Comparison of ENCODE assay signal across 8 cellular contexts in the genomic region with DNA sequence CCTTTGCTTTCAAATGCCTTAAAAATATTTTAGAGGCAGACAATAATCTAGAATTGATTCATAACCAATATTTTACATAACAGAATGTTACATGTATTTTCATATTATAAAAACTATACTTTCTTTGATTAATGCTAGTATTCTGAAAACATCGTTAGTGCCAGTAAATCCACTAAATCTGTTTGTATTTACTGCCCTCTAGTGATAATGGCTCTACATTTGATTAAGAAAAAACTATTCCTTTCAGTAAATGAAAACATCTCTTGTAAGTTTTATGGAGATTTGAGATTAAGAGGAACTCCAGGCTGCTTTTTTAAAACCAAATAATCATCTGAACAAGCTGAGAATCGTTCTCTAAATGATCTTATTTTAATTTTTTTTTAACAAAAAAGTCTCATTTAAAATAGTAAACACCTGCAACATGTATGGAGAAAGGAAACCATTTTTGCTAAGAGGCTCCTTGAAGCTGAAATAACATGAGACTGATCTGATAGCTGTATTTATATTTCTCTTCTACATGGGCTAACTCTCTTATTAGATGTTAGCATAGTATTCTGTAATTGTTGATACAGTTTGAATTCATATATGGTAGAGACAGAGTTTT.
A peak's percentile ranks its signal among the peaks of the same experiment; 100 is the strongest.
DNase-seq lines count a peak whose midpoint lies in the region; ATAC-seq and TF ChIP-seq lines count a peak whose summit lies in the region.

No MANE protein-coding gene starts in this region.

- H3K4me1 ChIP-seq in mesenchymal stem cell (ENCODE audit: control insufficient read depth, insufficient read depth, low read depth, low read length): no peaks in the 10 kb centered on the region

- H2BK120ac ChIP-seq in mesenchymal stem cell (ENCODE audit: low read depth, low read length): no peak overlapping the region

- no peak for ATAC-seq in HG02763 (IDR thresholded peaks at IDR 0.05; ENCODE audit: unreplicated experiment)
- no peak for ATAC-seq in activated CD4-positive, CD25-positive, alpha-beta regulatory T cell treated with anti-CD3 and anti-CD28 coated beads, Interleukin-2, amount 50 U/mL, for 24 hours

- peak overlapping the region; percentile 48 for H3K9ac ChIP-seq in mesenchymal stem cell (ENCODE audit: low read length)

- no peak overlapping the region for H3K4me2 ChIP-seq in mesenchymal stem cell (ENCODE audit: low read length, poor library complexity, severe bottlenecking)

- H3K4me1 Mint-ChIP-seq in Calu3 (ENCODE audit: low read depth, unreplicated experiment) (no peaks in the 10 kb centered on the region), brain (peaks cover 50% of the 10 kb centered on the region)

- no peaks in the 10 kb centered on the region for H3K36me3 ChIP-seq in mesenchymal stem cell (ENCODE audit: control insufficient read depth in 1 of 2, insufficient read depth in 2 of 2, low read depth in 1 of 2, low read length in 2 of 2)

- H3K4ac ChIP-seq in mesenchymal stem cell (ENCODE audit: low read depth in 1 of 2, low read length in 2 of 2): no peak overlapping the region

- H3K36me3 Mint-ChIP-seq in Calu3 (ENCODE audit: insufficient read depth, unreplicated experiment) (no peaks in the 10 kb centered on the region), brain (peaks cover 27% of the 10 kb centered on the region)

- TF ChIP-seq CTCF in Calu3 (IDR thresholded peaks at IDR 0.05; ENCODE audit: unreplicated experiment): peak; percentile 14
- peak; percentile 82 for TF ChIP-seq CTCF in LNCAP (IDR thresholded peaks at IDR 0.05)
- peak; percentile 78 to 79 for TF ChIP-seq CTCF in brain (conservative IDR thresholded peaks at IDR 0.05)

- no peaks in the 10 kb centered on the region for H3K9me3 ChIP-seq in mesenchymal stem cell (ENCODE audit: control insufficient read depth, low read length)

- H2AFZ ChIP-seq in mesenchymal stem cell (ENCODE audit: low read depth, low read length): no peak overlapping the region

- no peak overlapping the region for H4K8ac ChIP-seq in mesenchymal stem cell (ENCODE audit: low read length)

- H3K18ac ChIP-seq in mesenchymal stem cell (ENCODE audit: low read depth in 1 of 2, low read length in 2 of 2): no peak overlapping the region

- H3K79me1 ChIP-seq in mesenchymal stem cell (replicated peaks; ENCODE audit: low read length, poor library complexity, severe bottlenecking): peaks cover 9% of the 10 kb centered on the region

- H4K91ac ChIP-seq in mesenchymal stem cell (ENCODE audit: low read length): no peak overlapping the region

- H3K14ac ChIP-seq in mesenchymal stem cell (ENCODE audit: low read length in 2 of 2): no peak overlapping the region

- no peak overlapping the region for H3K27ac Mint-ChIP-seq in Calu3 (ENCODE audit: unreplicated experiment)
- H3K27ac Mint-ChIP-seq in brain: peak overlapping the region in 1 of 5 experiments; percentile 72

- no peak overlapping the region for H3K23ac ChIP-seq in mesenchymal stem cell (ENCODE audit: low read length in 2 of 2)

- peaks cover 2% of the 10 kb centered on the region for H3K9me3 Mint-ChIP-seq in Calu3 (ENCODE audit: low read depth, unreplicated experiment)
- peaks cover 9 to 21% (median 16%) of the 10 kb centered on the region in 5 experiments for H3K9me3 Mint-ChIP-seq in brain

- H3K4me3 Mint-ChIP-seq in Calu3 (ENCODE audit: low read depth, unreplicated experiment) (no peak overlapping the region), brain (no peak overlapping the region)

- no peak overlapping the region for H2BK5ac ChIP-seq in mesenchymal stem cell (ENCODE audit: low read depth, low read length, poor library complexity, severe bottlenecking)

- no CpG with 5 or more reads among the region's 2 CpGs for WGBS in mesenchymal stem cell

- H3K27me3 ChIP-seq in mesenchymal stem cell (ENCODE audit: control insufficient read depth in 1 of 2, insufficient read depth in 1 of 2, low read length in 2 of 2): no peaks in the 10 kb centered on the region

- BruUV-seq in Calu3 (replicated peaks; lab: Mats Ljungman, UMichigan): no TSS peak

- no peak overlapping the region for H2AK5ac ChIP-seq in mesenchymal stem cell (ENCODE audit: low read length, severe bottlenecking)

- H3K4me3 ChIP-seq in mesenchymal stem cell (ENCODE audit: insufficient read depth in 1 of 2, low read depth in 1 of 2, low read length in 2 of 2): no peak overlapping the region

- no peak overlapping the region for H3K27ac ChIP-seq in mesenchymal stem cell (ENCODE audit: low read length, poor library complexity, severe bottlenecking)

- DNase-seq in Calu3: no peak
- DNase-seq in mesenchymal stem cell: peak; percentile 37
- no peak for DNase-seq in activated T-cell treated with anti-CD3 and anti-CD28 coated beads, Interleukin-2, amount 50 U/mL, for 48 hours
- no peak for DNase-seq in activated CD8-positive, alpha-beta memory T cell treated with anti-CD3 and anti-CD28 coated beads for 24 hours

- H2BK12ac ChIP-seq in mesenchymal stem cell (ENCODE audit: low read length in 2 of 2): no peak overlapping the region

- no peak overlapping the region for H2BK15ac ChIP-seq in mesenchymal stem cell (ENCODE audit: low read depth, poor library complexity, severe bottlenecking)

- CTCF ChIA-PET in Calu3 (lab: Charles Lee): no interaction called here

- H3K27me3 Mint-ChIP-seq in Calu3 (ENCODE audit: unreplicated experiment) (no peaks in the 10 kb centered on the region), brain (no peaks in the 10 kb centered on the region)

- intact Hi-C loops in Calu3 (cut with micrococcal nuclease; ENCODE audit: unreplicated experiment): loop anchor here (1.0 to 2.0 kb wide), 2 partner anchors 116 to 121 kb away; no protein-coding TSS in a partner anchor

Comparison
In these comparisons a context has a peak if more than half of its experiments do, and no peak if none do; other contexts are left out.
1. CTCF ChIP-seq: peak in every context shown above with its lines; median percentile 82 in LNCAP; 78 in brain; 14 in Calu3.